In the genomic region with DNA sequence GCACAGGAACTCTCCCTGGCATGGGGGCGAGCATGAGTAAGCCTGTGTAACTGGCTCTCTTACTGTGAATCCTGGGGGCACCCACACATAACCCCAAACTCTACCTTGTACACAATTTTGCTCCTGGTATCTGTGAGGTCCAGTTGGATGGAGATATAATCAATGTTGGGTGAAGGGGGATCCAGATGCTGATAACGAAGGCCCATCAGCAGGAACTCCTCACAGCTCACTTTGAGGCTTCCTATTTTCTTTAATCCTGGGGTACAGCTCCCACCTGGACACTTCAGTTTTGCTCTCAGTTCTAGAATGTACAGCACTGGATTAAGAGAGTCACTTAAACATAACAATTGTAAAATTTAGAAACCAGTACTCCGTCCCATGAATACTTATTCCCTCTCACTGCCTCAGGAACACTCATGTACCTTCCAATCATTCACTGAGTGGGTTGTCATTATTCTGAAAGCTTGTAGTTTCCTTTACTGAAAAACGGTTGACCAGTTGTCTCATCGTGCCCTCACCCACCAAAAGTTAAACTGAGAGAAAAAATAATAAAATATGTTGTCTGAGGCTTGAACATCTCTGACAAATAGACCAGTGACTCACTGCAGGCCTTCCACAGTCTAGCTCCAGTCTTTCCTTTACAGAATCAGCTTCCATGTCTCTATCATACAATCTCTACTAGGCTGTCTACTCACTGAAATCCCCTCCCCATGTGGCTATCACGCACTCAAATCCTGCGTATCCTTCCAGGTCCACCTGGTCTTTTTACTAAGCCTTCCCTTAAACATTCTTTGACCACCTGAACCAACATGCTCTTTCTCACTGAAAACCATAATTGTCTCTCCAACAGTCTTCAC, we compare ENCODE assay signal across 35 cellular contexts. TPM values are rescaled to one million over a fixed set of nuclear protein-coding genes. Genes with fewer than 3 reads are reported as not detected.
"Had no signal": no experiment of that assay in that cellular context is flagged by ENCODE, and none has a peak within 500 bp of the region (broad histone marks: within the 10 kb centered on the region; RNA-seq: fewer than 3 reads in every experiment).

No MANE protein-coding gene starts in this region.

- ATAC-seq: activated CD8-positive, alpha-beta T cell treated with anti-CD3 and anti-CD28 coated beads for 36 hours; activated naive CD8-positive, alpha-beta T cell treated with anti-CD3 and anti-CD28 coated beads, Interleukin-2, amount 50 U/mL, for 24 hours; activated T-cell treated with anti-CD3 and anti-CD28 coated beads, Interleukin-2, amount 50 U/mL, for 4 hours; activated T-cell treated with anti-CD3 and anti-CD28 coated beads, Interleukin-2, amount 50 U/mL, for 72 hours; activated T-helper 17 cell treated with anti-CD3 and anti-CD28 coated beads, Interleukin-2, amount 50 U/mL, for 72 hours had no signal

- H3K27me3 Mint-ChIP-seq: activated CD4-positive, alpha-beta memory T cell treated with anti-CD3 and anti-CD28 coated beads for 36 hours; activated naive CD4-positive, alpha-beta T cell treated with anti-CD3 and anti-CD28 coated beads, Interleukin-2, amount 50 U/mL, for 24 hours; activated naive CD8-positive, alpha-beta T cell treated with anti-CD3 and anti-CD28 coated beads, Interleukin-2, amount 10 ng/mL, durations not matched to agents 7 days and 5 days; brain; central memory CD8-positive, alpha-beta T cell had no signal

- H3K27ac Mint-ChIP-seq: activated B cell treated with CpG ODN at 0.5 μM for 24 hours; activated CD4-positive, alpha-beta memory T cell treated with anti-CD3 and anti-CD28 coated beads for 36 hours; activated CD8-positive, alpha-beta T cell treated with anti-CD3 and anti-CD28 coated beads for 36 hours; activated naive CD4-positive, alpha-beta T cell treated with anti-CD3 and anti-CD28 coated beads, Interleukin-2, amount 10 ng/mL, durations not matched to agents 7 days and 5 days; activated naive CD4-positive, alpha-beta T cell treated with anti-CD3 and anti-CD28 coated beads, Interleukin-2, amount 50 U/mL, for 24 hours; activated naive CD8-positive, alpha-beta T cell; activated naive CD8-positive, alpha-beta T cell treated with anti-CD3 and anti-CD28 coated beads, Interleukin-2, amount 10 ng/mL, durations not matched to agents 7 days and 5 days; activated naive CD8-positive, alpha-beta T cell treated with anti-CD3 and anti-CD28 coated beads, Interleukin-2, amount 50 U/mL, for 24 hours; activated T-cell treated with anti-CD3 and anti-CD28 coated beads, Interleukin-2, amount 50 U/mL, for 72 hours; activated T-helper 1 cell treated with anti-CD3 and anti-CD28 coated beads, Interleukin-12 subunit alpha, Interleukin-12 subunit beta, Interleukin-2, Interleukin-4 antibody, amounts not matched to agents 30 ng/mL and 10 ng/mL and 1 ng/mL, durations not matched to agents 14 hours and 24 hours and 36 hours; activated T-helper 17 cell treated with anti-CD3 and anti-CD28 coated beads, Interleukin-2, amount 50 U/mL, for 72 hours; brain; T-helper 1 cell treated with Interleukin-12 subunit alpha and Interleukin-12 subunit beta and Interleukin-4 antibody, amounts not matched to agents 30 μg/mL and 1 μg/mL, for 36 hours; T-helper 2 cell treated with Interferon-gamma antibody and Interleukin-4, amounts not matched to agents 5 μg/mL and 100 μg/mL, for 36 hours had no signal

- DNase-seq: activated B cell treated with CpG ODN at 0.5 μM for 24 hours; activated CD4-positive, alpha-beta memory T cell treated with anti-CD3 and anti-CD28 coated beads for 36 hours; activated CD4-positive, alpha-beta T cell treated with anti-CD3 and anti-CD28 coated beads for 48 hours; activated CD4-positive, alpha-beta T cell treated with anti-CD3 and anti-CD28 coated beads, Interleukin-2, amount 50 U/mL, for 1 hour; activated CD4-positive, alpha-beta T cell treated with anti-CD3 and anti-CD28 coated beads, Interleukin-2, amount 50 U/mL, for 4 hours; activated CD4-positive, CD25-positive, alpha-beta regulatory T cell treated with anti-CD3 and anti-CD28 coated beads, Interleukin-2, amount 50 U/mL, for 72 hours; activated CD8-positive, alpha-beta memory T cell treated with anti-CD3 and anti-CD28 coated beads, Interleukin-2, amount 50 U/mL, for 4 hours; activated CD8-positive, alpha-beta T cell treated with anti-CD3 and anti-CD28 coated beads for 36 hours; activated effector memory CD4-positive, alpha-beta T cell treated with anti-CD3 and anti-CD28 coated beads, Interleukin-2, amount 50 U/mL, for 16 hours; activated naive CD4-positive, alpha-beta T cell treated with anti-CD3 and anti-CD28 coated beads, Interleukin-2, amount 10 ng/mL, durations not matched to agents 7 days and 5 days; activated naive CD4-positive, alpha-beta T cell treated with Interleukin-2 at 50 U/mL for 16 hours; activated naive CD8-positive, alpha-beta T cell treated with anti-CD3 and anti-CD28 coated beads, Interleukin-2, amount 10 ng/mL, durations not matched to agents 7 days and 5 days; activated naive CD8-positive, alpha-beta T cell treated with anti-CD3 and anti-CD28 coated beads, Interleukin-2, amount 50 U/mL, for 24 hours; activated T-cell treated with anti-CD3 and anti-CD28 coated beads for 4 hours; activated T-cell treated with anti-CD3 and anti-CD28 coated beads, Interleukin-2, amount 50 U/mL, for 1 hour; activated T-cell treated with anti-CD3 and anti-CD28 coated beads, Interleukin-2, amount 50 U/mL, for 4 hours; activated T-cell treated with anti-CD3 and anti-CD28 coated beads, Interleukin-2, amount 50 U/mL, for 72 hours; amygdala; anterior cingulate cortex; caudate nucleus; cerebellar nuclear complex; SW 1271; T-helper 1 cell; T-helper 2 cell; T-helper 9 cell had no signal

- H3K4me3 Mint-ChIP-seq: activated B cell treated with CpG ODN at 0.5 μM for 24 hours; activated CD4-positive, alpha-beta memory T cell treated with anti-CD3 and anti-CD28 coated beads for 36 hours; activated CD8-positive, alpha-beta T cell treated with anti-CD3 and anti-CD28 coated beads for 36 hours; activated naive CD4-positive, alpha-beta T cell treated with anti-CD3 and anti-CD28 coated beads, Interleukin-2, amount 10 ng/mL, durations not matched to agents 7 days and 5 days; activated naive CD4-positive, alpha-beta T cell treated with anti-CD3 and anti-CD28 coated beads, Interleukin-2, amount 50 U/mL, for 24 hours; activated naive CD8-positive, alpha-beta T cell; activated naive CD8-positive, alpha-beta T cell treated with anti-CD3 and anti-CD28 coated beads, Interleukin-2, amount 10 ng/mL, durations not matched to agents 7 days and 5 days; activated naive CD8-positive, alpha-beta T cell treated with anti-CD3 and anti-CD28 coated beads, Interleukin-2, amount 50 U/mL, for 24 hours; activated T-cell treated with anti-CD3 and anti-CD28 coated beads, Interleukin-2, amount 50 U/mL, for 4 hours; activated T-cell treated with anti-CD3 and anti-CD28 coated beads, Interleukin-2, amount 50 U/mL, for 72 hours; activated T-helper 1 cell treated with anti-CD3 and anti-CD28 coated beads, Interleukin-12 subunit alpha, Interleukin-12 subunit beta, Interleukin-2, Interleukin-4 antibody, amounts not matched to agents 30 ng/mL and 10 ng/mL and 1 ng/mL, durations not matched to agents 14 hours and 24 hours and 36 hours; activated T-helper 17 cell treated with anti-CD3 and anti-CD28 coated beads, Interleukin-2, amount 50 U/mL, for 72 hours; brain; central memory CD8-positive, alpha-beta T cell; T-helper 1 cell treated with Interleukin-12 subunit alpha and Interleukin-12 subunit beta and Interleukin-4 antibody, amounts not matched to agents 30 μg/mL and 1 μg/mL, for 36 hours; T-helper 2 cell treated with Interferon-gamma antibody and Interleukin-4, amounts not matched to agents 5 μg/mL and 100 μg/mL, for 36 hours had no signal

- H3K4me1 Mint-ChIP-seq: activated B cell treated with CpG ODN at 0.5 μM for 24 hours; activated naive CD4-positive, alpha-beta T cell treated with anti-CD3 and anti-CD28 coated beads, Interleukin-2, amount 10 ng/mL, durations not matched to agents 7 days and 5 days; activated naive CD4-positive, alpha-beta T cell treated with anti-CD3 and anti-CD28 coated beads, Interleukin-2, amount 50 U/mL, for 24 hours; activated naive CD8-positive, alpha-beta T cell treated with anti-CD3 and anti-CD28 coated beads, Interleukin-2, amount 10 ng/mL, durations not matched to agents 7 days and 5 days; activated naive CD8-positive, alpha-beta T cell treated with anti-CD3 and anti-CD28 coated beads, Interleukin-2, amount 50 U/mL, for 24 hours; activated T-helper 17 cell treated with anti-CD3 and anti-CD28 coated beads, Interleukin-2, amount 50 U/mL, for 72 hours; brain; central memory CD8-positive, alpha-beta T cell had no signal

- H3K36me3 Mint-ChIP-seq: activated CD4-positive, alpha-beta memory T cell treated with anti-CD3 and anti-CD28 coated beads for 36 hours; activated naive CD4-positive, alpha-beta T cell treated with anti-CD3 and anti-CD28 coated beads, Interleukin-2, amount 10 ng/mL, durations not matched to agents 7 days and 5 days; activated naive CD4-positive, alpha-beta T cell treated with anti-CD3 and anti-CD28 coated beads, Interleukin-2, amount 50 U/mL, for 24 hours; activated naive CD8-positive, alpha-beta T cell; activated naive CD8-positive, alpha-beta T cell treated with anti-CD3 and anti-CD28 coated beads, Interleukin-2, amount 10 ng/mL, durations not matched to agents 7 days and 5 days had no signal

- H3K9me3 Mint-ChIP-seq: activated B cell treated with CpG ODN at 0.5 μM for 24 hours; activated CD4-positive, alpha-beta memory T cell treated with anti-CD3 and anti-CD28 coated beads for 36 hours; activated CD8-positive, alpha-beta T cell treated with anti-CD3 and anti-CD28 coated beads for 36 hours; activated naive CD4-positive, alpha-beta T cell treated with anti-CD3 and anti-CD28 coated beads, Interleukin-2, amount 10 ng/mL, durations not matched to agents 7 days and 5 days; activated naive CD4-positive, alpha-beta T cell treated with anti-CD3 and anti-CD28 coated beads, Interleukin-2, amount 50 U/mL, for 24 hours; activated naive CD8-positive, alpha-beta T cell treated with anti-CD3 and anti-CD28 coated beads, Interleukin-2, amount 10 ng/mL, durations not matched to agents 7 days and 5 days; activated naive CD8-positive, alpha-beta T cell treated with anti-CD3 and anti-CD28 coated beads, Interleukin-2, amount 50 U/mL, for 24 hours; activated T-cell treated with anti-CD3 and anti-CD28 coated beads, Interleukin-2, amount 50 U/mL, for 4 hours; activated T-cell treated with anti-CD3 and anti-CD28 coated beads, Interleukin-2, amount 50 U/mL, for 72 hours; activated T-helper 1 cell treated with anti-CD3 and anti-CD28 coated beads, Interleukin-12 subunit alpha, Interleukin-12 subunit beta, Interleukin-2, Interleukin-4 antibody, amounts not matched to agents 30 ng/mL and 10 ng/mL and 1 ng/mL, durations not matched to agents 14 hours and 24 hours and 36 hours; activated T-helper 17 cell treated with anti-CD3 and anti-CD28 coated beads, Interleukin-2, amount 50 U/mL, for 72 hours; brain; central memory CD8-positive, alpha-beta T cell; T-helper 1 cell treated with Interleukin-12 subunit alpha and Interleukin-12 subunit beta and Interleukin-4 antibody, amounts not matched to agents 30 μg/mL and 1 μg/mL, for 36 hours; T-helper 2 cell treated with Interferon-gamma antibody and Interleukin-4, amounts not matched to agents 5 μg/mL and 100 μg/mL, for 36 hours had no signal

RNA-seq across cellular contexts. Expression of a gene that starts 52.6 kb away (rescaled TPM):
- total RNA-seq: activated B cell treated with CpG ODN at 0.5 μM for 24 hours; activated CD4-positive, alpha-beta memory T cell treated with anti-CD3 and anti-CD28 coated beads for 36 hours; activated CD8-positive, alpha-beta memory T cell treated with anti-CD3 and anti-CD28 coated beads for 36 hours; activated CD8-positive, alpha-beta T cell treated with anti-CD3 and anti-CD28 coated beads for 36 hours; activated naive CD8-positive, alpha-beta T cell treated with anti-CD3 and anti-CD28 coated beads, Interleukin-2, amount 10 ng/mL, durations not matched to agents 7 days and 5 days; activated T-cell treated with anti-CD3 and anti-CD28 coated beads, Interleukin-2, amount 50 U/mL, for 72 hours; activated T-helper 1 cell treated with anti-CD3 and anti-CD28 coated beads, Interleukin-12 subunit alpha, Interleukin-12 subunit beta, Interleukin-2, Interleukin-4 antibody, amounts not matched to agents 30 ng/mL and 10 ng/mL and 1 ng/mL, durations not matched to agents 14 hours and 24 hours and 36 hours; bronchial epithelial cell had no signal
